In the genomic region with DNA sequence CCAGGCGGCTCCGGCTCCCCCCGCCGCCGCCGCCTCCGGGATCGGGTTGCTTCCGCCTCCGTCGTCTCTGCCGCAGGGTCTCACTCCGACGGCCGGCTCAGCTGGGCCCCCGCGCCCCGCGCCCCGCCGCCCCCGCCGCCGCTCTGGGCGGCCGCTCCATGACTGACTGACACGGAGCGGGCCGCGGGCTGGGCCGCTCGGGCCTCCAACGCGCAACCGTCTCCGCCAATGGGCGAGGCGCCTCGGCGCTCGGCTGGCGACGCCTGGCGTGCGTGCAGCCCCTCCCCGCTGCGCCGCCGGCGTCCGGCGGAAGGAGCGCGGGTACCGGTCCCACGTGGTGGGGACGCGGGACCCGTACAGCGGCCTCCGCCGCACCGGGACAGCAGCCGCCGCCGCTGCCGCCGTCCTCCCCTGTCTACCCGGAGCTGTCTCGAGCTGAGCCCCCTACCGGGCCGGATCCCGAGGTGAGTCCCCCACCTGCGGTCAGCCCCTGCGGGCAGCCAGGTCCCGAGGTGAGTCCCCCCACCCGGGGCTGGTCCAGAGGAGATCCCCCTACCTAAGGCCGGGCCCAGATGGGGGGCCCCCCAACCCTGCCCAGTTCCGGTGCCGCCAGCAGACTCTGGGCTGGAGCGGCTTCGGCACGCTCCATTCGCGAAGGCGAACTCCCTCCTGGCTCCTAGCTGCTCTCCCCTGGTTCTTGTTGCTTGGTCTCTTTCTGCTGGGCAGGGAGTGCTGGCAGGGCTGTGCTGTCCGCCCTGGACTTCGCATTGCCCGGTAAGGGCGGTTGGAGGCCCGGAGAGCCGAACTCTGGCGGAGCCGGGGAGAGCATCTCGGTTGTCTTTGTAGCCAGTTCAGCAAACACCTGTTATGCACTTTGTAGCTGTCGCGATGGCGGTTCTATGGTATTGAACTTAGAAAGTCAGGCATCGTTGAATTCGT, we compare ENCODE assay signal across 8 cellular contexts. TPM values are rescaled to one million over a fixed set of nuclear protein-coding genes. Genes with fewer than 3 reads are reported as not detected.
A peak's percentile ranks its signal among the peaks of the same experiment; 100 is the strongest.
DNase-seq lines count a peak whose midpoint lies in the region; TF ChIP-seq lines count a peak whose summit lies in the region.

A gene (minus strand): TSS at position 230 of the 939 bp plus-strand sequence. CDS start 11,640 bp downstream, outside the sequence.
A gene (plus strand): TSS at position 355 of the 939 bp plus-strand sequence. CDS start 1,387 bp downstream, outside the sequence.

- H3K9ac ChIP-seq in parathyroid adenoma, result peak within 1 kb of the TSS; percentile 37

- H3K27ac ChIP-seq in HEK293 (ENCODE audit: extremely low read depth, low read depth, low read length), result peak within 1 kb of the TSS; percentile 82
- peak within 1 kb of the TSS; percentile 92 for H3K27ac ChIP-seq in cardiac muscle cell
- H3K27ac ChIP-seq in parathyroid adenoma, result peak within 1 kb of the TSS; percentile 15
- H3K27ac ChIP-seq in tibial artery, result peak within 1 kb of the TSS; percentile 78 to 91

- CTCF ChIA-PET in HEK293 (lab: Yijun Ruan, JAX), result interaction anchor here (0.7 to 4.9 kb wide), 3 partner anchors 68 to 112 kb away, joined by 4 to 26 read pairs (median 5); a partner anchor contains a TSS

- H3K4me3 ChIP-seq in GM06990 (replicated peaks; ENCODE audit: low read depth, low read length) (peak within 1 kb of the TSS; percentile 97), HEK293 (ENCODE audit: low read depth, low read length) (peak within 1 kb of the TSS; percentile 91), cardiac muscle cell (peak within 1 kb of the TSS; percentile 95), parathyroid adenoma (ENCODE audit: low read depth, low read length) (peak within 1 kb of the TSS; percentile 92), tibial artery (peak within 1 kb of the TSS; percentile 73 to 77)

- peak within 1 kb of the TSS; percentile 95 for H3K4me2 ChIP-seq in parathyroid adenoma (ENCODE audit: low read length)

- peak within 1 kb of the TSS; percentile 88 for H2AFZ ChIP-seq in parathyroid adenoma

- H3K27me3 ChIP-seq in GM06990 (replicated peaks; ENCODE audit: control insufficient read depth, insufficient read depth, low read length) (no peaks in the 10 kb centered on the region), cardiac muscle cell (no peaks in the 10 kb centered on the region), parathyroid adenoma (ENCODE audit: control insufficient read depth, insufficient read depth, low read length) (no peaks in the 10 kb centered on the region), tibial artery (no peaks in the 10 kb centered on the region)

- no peak for TF ChIP-seq CTCF in GM06990 (IDR thresholded peaks at IDR 0.05; ENCODE audit: insufficient read depth, low read length, poor library complexity, severe bottlenecking)
- peak; percentile 55; the same call in 1 of the 2 replicates for TF ChIP-seq CTCF in HEK293 (tag by site-specific recombination; IDR thresholded peaks at IDR 0.05)
- TF ChIP-seq CTCF in cardiac muscle cell (IDR thresholded peaks at IDR 0.05; ENCODE audit: low read depth, low read length), result no peak
- no peak for TF ChIP-seq CTCF in parathyroid adenoma (IDR thresholded peaks at IDR 0.05)
- no peak for TF ChIP-seq CTCF in tibial artery (IDR thresholded peaks at IDR 0.05)

- no peaks in the 10 kb centered on the region for H3K36me3 ChIP-seq in GM06990 (ENCODE audit: control insufficient read depth, insufficient read depth, low read length)
- peaks cover 14 to 19% of the 10 kb centered on the region in 2 experiments for H3K36me3 ChIP-seq in HEK293 (ENCODE audit: control insufficient read depth in 2 of 2, insufficient read depth in 1 of 2, low read length in 2 of 2)
- no peaks in the 10 kb centered on the region for H3K36me3 ChIP-seq in cardiac muscle cell
- no peaks in the 10 kb centered on the region for H3K36me3 ChIP-seq in parathyroid adenoma (ENCODE audit: control insufficient read depth, insufficient read depth, low read length)
- no peaks in the 10 kb centered on the region for H3K36me3 ChIP-seq in tibial artery

- H3K9me3 ChIP-seq in HEK293 (ENCODE audit: control insufficient read depth, insufficient read depth, low read depth, low read length), result no peaks in the 10 kb centered on the region
- H3K9me3 ChIP-seq in cardiac muscle cell (ENCODE audit: low read depth), result no peaks in the 10 kb centered on the region
- H3K9me3 ChIP-seq in parathyroid adenoma (ENCODE audit: control insufficient read depth, low read length), result no peaks in the 10 kb centered on the region
- no peaks in the 10 kb centered on the region for H3K9me3 ChIP-seq in tibial artery

- intact Hi-C loops in tibial artery (cut with DNase I; ENCODE audit: low total_unique reads), result no loop called here

- H3K79me2 ChIP-seq in parathyroid adenoma, result peaks cover 19% of the 10 kb centered on the region

- H3K4me1 ChIP-seq in HEK293 (ENCODE audit: control insufficient read depth, insufficient read depth, low read length) (peaks cover 6% of the 10 kb centered on the region; the same call in 1 of the 2 replicates), cardiac muscle cell (ENCODE audit: low read depth) (peaks cover 17% of the 10 kb centered on the region), parathyroid adenoma (no peaks in the 10 kb centered on the region), tibial artery (peaks cover 0 to 52% (median 32%) of the 10 kb centered on the region in 4 donors)

- peak; percentile 95 for DNase-seq in GM06990 (ENCODE audit: extremely low read depth, insufficient read length)
- DNase-seq in NAMALWA (ENCODE audit: low spot score), result peak; percentile 90
- peak; percentile 12 to 46 for DNase-seq in SW 1271 (lab: John Stamatoyannopoulos, UW)
- DNase-seq in activated naive CD8-positive, alpha-beta T cell treated with anti-CD3 and anti-CD28 coated beads, Interleukin-2, amount 50 U/mL, for 16 hours (ENCODE audit: low read depth, low spot score), result peak; percentile 69
- peak; percentile 93 to 95 for DNase-seq in cardiac muscle cell (ENCODE audit: low read depth in 1 of 2, low spot score in 1 of 2)
- peak; percentile 84 to 94 for DNase-seq in tibial artery

- POLR2A ChIA-PET in HEK293 (lab: Yijun Ruan, JAX), result interaction anchor here (0.5 to 8.3 kb wide), 7 partner anchors 10 to 1167 kb away, joined by 3 to 102 read pairs (median 4); a partner anchor contains a TSS

TF ChIP-seq in HEK293, 187 proteins besides CTCF, POLR2A, EP300 and RAD21 (continues in another document):
- TF ChIP-seq ZNF76 (tag by site-specific recombination; IDR thresholded peaks at IDR 0.05; ENCODE audit: borderline replicate concordance, low read depth), result peak; percentile 18; the same call in 1 of the 2 replicates
- TF ChIP-seq ZIC2 (tag by site-specific recombination; IDR thresholded peaks at IDR 0.05), result peak; percentile 85
- TF ChIP-seq, protein P1, sequence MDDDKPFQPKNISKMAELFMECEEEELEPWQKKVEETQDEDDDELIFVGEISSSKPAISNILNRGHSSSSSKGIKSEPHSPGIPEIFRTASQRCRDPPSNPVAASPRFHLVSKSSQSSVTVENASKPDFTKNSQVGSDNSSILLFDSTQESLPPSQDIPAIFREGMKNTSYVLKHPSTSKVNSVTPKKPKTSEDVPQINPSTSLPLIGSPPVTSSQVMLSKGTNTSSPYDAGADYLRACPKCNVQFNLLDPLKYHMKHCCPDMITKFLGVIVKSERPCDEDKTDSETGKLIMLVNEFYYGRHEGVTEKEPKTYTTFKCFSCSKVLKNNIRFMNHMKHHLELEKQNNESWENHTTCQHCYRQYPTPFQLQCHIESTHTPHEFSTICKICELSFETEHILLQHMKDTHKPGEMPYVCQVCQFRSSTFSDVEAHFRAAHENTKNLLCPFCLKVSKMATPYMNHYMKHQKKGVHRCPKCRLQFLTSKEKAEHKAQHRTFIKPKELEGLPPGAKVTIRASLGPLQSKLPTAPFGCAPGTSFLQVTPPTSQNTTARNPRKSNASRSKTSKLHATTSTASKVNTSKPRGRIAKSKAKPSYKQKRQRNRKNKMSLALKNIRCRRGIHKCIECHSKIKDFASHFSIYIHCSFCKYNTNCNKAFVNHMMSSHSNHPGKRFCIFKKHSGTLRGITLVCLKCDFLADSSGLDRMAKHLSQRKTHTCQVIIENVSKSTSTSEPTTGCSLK (tag by site-specific recombination; IDR thresholded peaks at IDR 0.05), result no peak
- TF ChIP-seq ZBTB48 (tag by site-specific recombination; IDR thresholded peaks at IDR 0.05), result 0 out of 2 replicates have a peak, but pooled peaks have one; percentile 46
- TF ChIP-seq, protein P2, sequence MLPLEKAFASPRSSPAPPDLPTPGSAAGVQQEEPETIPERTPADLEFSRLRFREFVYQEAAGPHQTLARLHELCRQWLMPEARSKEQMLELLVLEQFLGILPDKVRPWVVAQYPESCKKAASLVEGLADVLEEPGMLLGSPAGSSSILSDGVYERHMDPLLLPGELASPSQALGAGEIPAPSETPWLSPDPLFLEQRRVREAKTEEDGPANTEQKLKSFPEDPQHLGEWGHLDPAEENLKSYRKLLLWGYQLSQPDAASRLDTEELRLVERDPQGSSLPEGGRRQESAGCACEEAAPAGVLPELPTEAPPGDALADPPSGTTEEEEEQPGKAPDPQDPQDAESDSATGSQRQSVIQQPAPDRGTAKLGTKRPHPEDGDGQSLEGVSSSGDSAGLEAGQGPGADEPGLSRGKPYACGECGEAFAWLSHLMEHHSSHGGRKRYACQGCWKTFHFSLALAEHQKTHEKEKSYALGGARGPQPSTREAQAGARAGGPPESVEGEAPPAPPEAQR (tag by site-specific recombination; IDR thresholded peaks at IDR 0.05), result no peak
- TF ChIP-seq, protein P3, sequence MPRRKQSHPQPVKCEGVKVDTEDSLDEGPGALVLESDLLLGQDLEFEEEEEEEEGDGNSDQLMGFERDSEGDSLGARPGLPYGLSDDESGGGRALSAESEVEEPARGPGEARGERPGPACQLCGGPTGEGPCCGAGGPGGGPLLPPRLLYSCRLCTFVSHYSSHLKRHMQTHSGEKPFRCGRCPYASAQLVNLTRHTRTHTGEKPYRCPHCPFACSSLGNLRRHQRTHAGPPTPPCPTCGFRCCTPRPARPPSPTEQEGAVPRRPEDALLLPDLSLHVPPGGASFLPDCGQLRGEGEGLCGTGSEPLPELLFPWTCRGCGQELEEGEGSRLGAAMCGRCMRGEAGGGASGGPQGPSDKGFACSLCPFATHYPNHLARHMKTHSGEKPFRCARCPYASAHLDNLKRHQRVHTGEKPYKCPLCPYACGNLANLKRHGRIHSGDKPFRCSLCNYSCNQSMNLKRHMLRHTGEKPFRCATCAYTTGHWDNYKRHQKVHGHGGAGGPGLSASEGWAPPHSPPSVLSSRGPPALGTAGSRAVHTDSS (tag by site-specific recombination; IDR thresholded peaks at IDR 0.05), result no peak; the same call in 1 of the 2 replicates
- no peak for TF ChIP-seq ZSCAN23 (tag by site-specific recombination; IDR thresholded peaks at IDR 0.05)
- no peak for TF ChIP-seq ZNF292 (tag by site-specific recombination; IDR thresholded peaks at IDR 0.05; ENCODE audit: borderline replicate concordance, low read depth)
- TF ChIP-seq SCRT2 (tag by site-specific recombination; IDR thresholded peaks at IDR 0.05), result peak; percentile 98
- TF ChIP-seq KLF1 (tag by site-specific recombination; IDR thresholded peaks at IDR 0.05), result peak; percentile 42; the same call in 1 of the 2 replicates
- TF ChIP-seq ZNF621 (tag by site-specific recombination; IDR thresholded peaks at IDR 0.05), result no peak

RNA-seq across cellular contexts. Expression of the first gene that starts in this region (rescaled TPM):
- total RNA-seq in cardiac muscle cell, result 9.6 and 10.2 TPM in 2 replicates
- polyA plus RNA-seq in cardiac muscle cell, result 2.5 and 3.2 TPM in 2 replicates

RNA-seq across cellular contexts. Expression of the second gene that starts in this region (rescaled TPM):
- total RNA-seq in cardiac muscle cell, result 5.4 and 7.5 TPM in 2 replicates
- polyA plus RNA-seq in cardiac muscle cell, result 3.4 and 4.7 TPM in 2 replicates

Comparison
In these comparisons a context has a peak if more than half of its experiments do, and no peak if none do; other contexts are left out.
1. Peak in every context shown above with its lines: DNase-seq, H3K4me3 ChIP-seq and H3K27ac ChIP-seq.
2. DNase-seq: peak in every context shown above with its lines; median percentile 95 in GM06990; 94 in cardiac muscle cell; 90 in NAMALWA; 89 in tibial artery; 69 in activated naive CD8-positive, alpha-beta T cell treated with anti-CD3 and anti-CD28 coated beads, Interleukin-2, amount 50 U/mL, for 16 hours; 29 in SW 1271.
3. H3K27ac ChIP-seq: peak in every context shown above with its lines; median percentile 92 in cardiac muscle cell; 84 in tibial artery; 82 in HEK293; 15 in parathyroid adenoma.